ENCODE assay signal across 9 cellular contexts in genomic region chr19:6425732-6426686, GRCh38. TPM values are rescaled to one million over a fixed set of nuclear protein-coding genes. Genes with fewer than 3 reads are reported as not detected.
DNase-seq lines count a peak whose midpoint lies in the region; ATAC-seq, FAIRE-seq and TF ChIP-seq lines count a peak whose summit lies in the region.
"Had no signal": no experiment of that assay in that cellular context is flagged by ENCODE, and none has a peak within 500 bp of the region (broad histone marks: within the 10 kb centered on the region; RNA-seq: fewer than 3 reads in every experiment).

No MANE protein-coding gene starts in this region.

- H3K36me3 ChIP-seq in OCI-LY3 (replicated peaks; ENCODE audit: low read depth, low read length): peaks cover 29% of the 10 kb centered on the region
- H3K36me3 ChIP-seq in duodenal mucosa (ENCODE audit: control insufficient read depth in 1 of 2, insufficient read depth in 2 of 2, low read length in 2 of 2): peaks cover 0 to 9% of the 10 kb centered on the region in 2 donors
- no peaks in the 10 kb centered on the region for H3K36me3 ChIP-seq in pancreas

- peaks cover 41% of the 10 kb centered on the region for H3K79me2 ChIP-seq in OCI-LY3 (ENCODE audit: low read length)

- no peak for FAIRE-seq in pancreas (lab: Jason Lieb, UNC)

- peak in 1 of 6 donors; percentile 30 for DNase-seq in pancreas
- DNase-seq in activated CD4-positive, CD25-positive, alpha-beta regulatory T cell treated with anti-CD3 and anti-CD28 coated beads, Interleukin-2, amount 50 U/mL, for 72 hours: no peak
- DNase-seq in activated effector memory CD4-positive, alpha-beta T cell treated with Interleukin-2 at 50 U/mL for 16 hours: no peak
- DNase-seq in pons (ENCODE audit: low spot score): no peak

- TF ChIP-seq CTCF in GM12872 (IDR thresholded peaks at IDR 0.05; ENCODE audit: insufficient read depth, low read depth, low read length): peak; percentile 30; the same call in 1 of the 3 replicates
- peak; percentile 45 for TF ChIP-seq CTCF in OCI-LY3 (IDR thresholded peaks at IDR 0.05; ENCODE audit: low read depth, low read length)
- TF ChIP-seq CTCF in pancreas (IDR thresholded peaks at IDR 0.05): no peak

- peak overlapping the region; percentile 67 for H2AFZ ChIP-seq in OCI-LY3 (ENCODE audit: low read depth, low read length)

- H3K9ac ChIP-seq in OCI-LY3 (ENCODE audit: low read length) (peak overlapping the region; percentile 56), duodenal mucosa (ENCODE audit: low read depth in 1 of 2, low read length in 2 of 2) (no peak overlapping the region)

- peaks cover 31% of the 10 kb centered on the region for H4K20me1 ChIP-seq in OCI-LY3 (ENCODE audit: insufficient read depth, low read length)

- ATAC-seq in pancreas: no peak
- no peak for ATAC-seq in HG03045 (IDR thresholded peaks at IDR 0.05; ENCODE audit: unreplicated experiment)

- 93 to 96% methylated on average over 22 to 23 of the region's 23 CpGs for WGBS in pancreas, 2 donors

- peak overlapping the region; percentile 86 for H3K4me2 ChIP-seq in OCI-LY3 (ENCODE audit: low read length)

- no peaks in the 10 kb centered on the region for H3K9me3 ChIP-seq in OCI-LY3 (ENCODE audit: insufficient read depth, low read length)
- H3K9me3 ChIP-seq in duodenal mucosa (ENCODE audit: control insufficient read depth in 1 of 2, low read length in 2 of 2): no peaks in the 10 kb centered on the region
- H3K9me3 ChIP-seq in pancreas: no peaks in the 10 kb centered on the region

- intact Hi-C loops in pancreas (cut with DNase I): no loop called here

- H3K27ac ChIP-seq in OCI-LY3 (ENCODE audit: low read length) (peak overlapping the region; percentile 62), duodenal mucosa (ENCODE audit: low read depth, low read length) (peak overlapping the region; percentile 32), pancreas (peak overlapping the region; percentile 53 to 82 (median 74))

- peak overlapping the region; percentile 70 for H3K4me3 ChIP-seq in OCI-LY3 (ENCODE audit: low read length)
- peak overlapping the region; percentile 26 to 45 for H3K4me3 ChIP-seq in duodenal mucosa (ENCODE audit: low read depth in 1 of 2, low read length in 2 of 2)
- H3K4me3 ChIP-seq in pancreas: peak overlapping the region in 1 of 4 donors; percentile 18

- H3K4me1 ChIP-seq in OCI-LY3 (ENCODE audit: low read length) (peaks cover 30% of the 10 kb centered on the region), duodenal mucosa (ENCODE audit: control insufficient read depth in 1 of 2, insufficient read depth in 2 of 2, low read length in 2 of 2) (peaks cover 21 to 25% of the 10 kb centered on the region in 2 donors), pancreas (peaks cover 0 to 11% (median 0%) of the 10 kb centered on the region in 3 donors)

- H3K27me3 ChIP-seq in OCI-LY3 (ENCODE audit: low read depth, low read length): no peaks in the 10 kb centered on the region
- peaks cover 0 to 3% of the 10 kb centered on the region in 2 donors for H3K27me3 ChIP-seq in duodenal mucosa (ENCODE audit: control insufficient read depth in 1 of 2, insufficient read depth in 2 of 2, low read length in 2 of 2)
- H3K27me3 ChIP-seq in pancreas: no peaks in the 10 kb centered on the region

RNA-seq across cellular contexts. Expression of gene KHSRP, which starts 1.4 kb away (rescaled TPM):
- 100 to 1,000 TPM in 1 of 6 donors, 10 to 100 TPM in 5; 67.2 to 119 (median 93.1) TPM for total RNA-seq in pancreas
- polyA plus RNA-seq in pancreas: 10 to 100 TPM; 69.7 to 98.2 TPM

RNA-seq across cellular contexts. Expression of gene SLC25A41, which starts 7.6 kb away (rescaled TPM):
- total RNA-seq in pancreas: under 1 TPM in 4 of 6 donors, not detected in 2; 0.12 to 0.20 (median 0.15) TPM
- under 1 TPM; 0.85 to 0.91 TPM for polyA plus RNA-seq in pancreas

RNA-seq across cellular contexts. Expression of gene GTF2F1, which starts 33.0 kb away (rescaled TPM):
- total RNA-seq in pancreas: 10 to 100 TPM; 28.3 to 39.5 (median 32.8) TPM
- 10 to 100 TPM; 40.9 to 49.3 TPM for polyA plus RNA-seq in pancreas

RNA-seq across cellular contexts. Expression of gene SLC25A23, which starts 33.6 kb away (rescaled TPM):
- 10 to 100 TPM; 16.3 to 39.4 (median 20.0) TPM for total RNA-seq in pancreas
- polyA plus RNA-seq in pancreas: 10 to 100 TPM; 19.8 to 22.7 TPM

RNA-seq across cellular contexts. Expression of gene CRB3, which starts 38.1 kb away (rescaled TPM):
- 10 to 100 TPM; 22.0 to 37.7 (median 26.4) TPM for total RNA-seq in pancreas
- polyA plus RNA-seq in pancreas: 10 to 100 TPM; 28.5 to 28.7 TPM
- total RNA-seq: T-helper 1 cell treated with Interleukin-12 subunit alpha and Interleukin-12 subunit beta and Interleukin-4 antibody, amounts not matched to agents 30 ng/mL and 1 ng/mL, for 36 hours had no signal

Comparison
In these comparisons a context has a peak if more than half of its experiments do, and no peak if none do; other contexts are left out.
1. CTCF ChIP-seq: peak in GM12872 (single experiment) and OCI-LY3 (single experiment); none in pancreas (0 of 4).
2. Peak in every context shown above with its lines, with median percentiles within 50 percentile points of each other: H3K27ac ChIP-seq.